In genomic region chr2:232699110-232699509, GRCh38 we compare ENCODE assay signal across 10 cellular contexts. TPM values are rescaled to one million over a fixed set of nuclear protein-coding genes. Genes with fewer than 3 reads are reported as not detected.
A peak's percentile ranks its signal among the peaks of the same experiment; 100 is the strongest.
DNase-seq lines count a peak whose midpoint lies in the region; ATAC-seq and TF ChIP-seq lines count a peak whose summit lies in the region.
"Had no signal": no experiment of that assay in that cellular context is flagged by ENCODE, and none has a peak within 500 bp of the region (broad histone marks: within the 10 kb centered on the region; RNA-seq: fewer than 3 reads in every experiment).

No MANE protein-coding gene starts in this region.

- H3K4me3 ChIP-seq in heart left ventricle (peak overlapping the region in 7 of 12 donors; percentile 70 to 99 (median 96)), iPS-20b (ENCODE audit: low read length) (peak overlapping the region; percentile 98)

- TF ChIP-seq CTCF in heart left ventricle (IDR thresholded peaks at IDR 0.05) (no peak), type B pancreatic cell (conservative IDR thresholded peaks at IDR 0.05) (no peak)

- H3K36me3 ChIP-seq in heart left ventricle = peaks cover 0 to 15% (median 8%) of the 10 kb centered on the region in 9 donors
- H3K36me3 ChIP-seq in iPS-20b (ENCODE audit: insufficient read depth, low read depth, low read length) = peaks cover 13% of the 10 kb centered on the region

- H3K27me3 Mint-ChIP-seq in activated CD8-positive, alpha-beta T cell treated with anti-CD3 and anti-CD28 coated beads, Interleukin-2, amount 10 ng/mL, durations not matched to agents 7 days and 5 days (ENCODE audit: low read depth) = peaks cover 6% of the 10 kb centered on the region
- no peaks in the 10 kb centered on the region for H3K27me3 Mint-ChIP-seq in type B pancreatic cell

- no peaks in the 10 kb centered on the region for H3K9me3 ChIP-seq in heart left ventricle
- H3K9me3 ChIP-seq in iPS-20b (ENCODE audit: insufficient read depth, low read depth, low read length) = no peaks in the 10 kb centered on the region
- H3K9me3 ChIP-seq: body of pancreas, suprapubic skin had no signal

- no peak for TF ChIP-seq POLR2A in heart left ventricle (IDR thresholded peaks at IDR 0.05)

- DNase-seq in heart left ventricle = no peak
- no peak for DNase-seq in left cardiac atrium
- DNase-seq in activated CD8-positive, alpha-beta T cell treated with anti-CD3 and anti-CD28 coated beads, Interleukin-2, amount 10 ng/mL, durations not matched to agents 7 days and 5 days = no peak
- DNase-seq in type B pancreatic cell (ENCODE audit: extremely low spot score, unreplicated experiment) = no peak
- no peak for DNase-seq in stimulated activated CD4-positive, alpha-beta T cell treated with anti-CD3 and anti-CD28 coated beads, Interleukin-2, amount 100 ng/mL, for 24 hours
- DNase-seq in RPMI8226 = no peak
- DNase-seq: body of pancreas had no signal

- peaks cover 34% of the 10 kb centered on the region for H3K4me1 Mint-ChIP-seq in activated CD8-positive, alpha-beta T cell treated with anti-CD3 and anti-CD28 coated beads, Interleukin-2, amount 10 ng/mL, durations not matched to agents 7 days and 5 days (ENCODE audit: low read depth)
- H3K4me1 Mint-ChIP-seq in type B pancreatic cell (ENCODE audit: unreplicated experiment) = peaks cover 28% of the 10 kb centered on the region

- peak overlapping the region; percentile 90 for H3K4me3 Mint-ChIP-seq in activated CD8-positive, alpha-beta T cell treated with anti-CD3 and anti-CD28 coated beads, Interleukin-2, amount 10 ng/mL, durations not matched to agents 7 days and 5 days
- peak overlapping the region; percentile 97 for H3K4me3 Mint-ChIP-seq in type B pancreatic cell

- 63 to 71% (median 65%) methylated on average over 2 of the region's 2 CpGs for WGBS in heart left ventricle, 4 donors

- no peak overlapping the region for H3K27ac Mint-ChIP-seq in activated CD8-positive, alpha-beta T cell treated with anti-CD3 and anti-CD28 coated beads, Interleukin-2, amount 10 ng/mL, durations not matched to agents 7 days and 5 days
- peak overlapping the region; percentile 94 for H3K27ac Mint-ChIP-seq in type B pancreatic cell

- H3K27me3 ChIP-seq in heart left ventricle = no peaks in the 10 kb centered on the region
- H3K27me3 ChIP-seq in iPS-20b (ENCODE audit: insufficient read depth, low read length) = no peaks in the 10 kb centered on the region
- H3K27me3 ChIP-seq: body of pancreas, suprapubic skin had no signal

- ATAC-seq in heart left ventricle = no peak
- no peak for ATAC-seq in left cardiac atrium
- no peak for ATAC-seq in activated CD8-positive, alpha-beta T cell treated with anti-CD3 and anti-CD28 coated beads, Interleukin-2, amount 10 ng/mL, durations not matched to agents 7 days and 5 days
- no peak for ATAC-seq in GM21576 (IDR thresholded peaks at IDR 0.05; ENCODE audit: unreplicated experiment)
- ATAC-seq: body of pancreas had no signal

- peaks cover 38% of the 10 kb centered on the region for H3K36me3 Mint-ChIP-seq in activated CD8-positive, alpha-beta T cell treated with anti-CD3 and anti-CD28 coated beads, Interleukin-2, amount 10 ng/mL, durations not matched to agents 7 days and 5 days (ENCODE audit: low read depth)
- H3K36me3 Mint-ChIP-seq in type B pancreatic cell = peaks cover 26% of the 10 kb centered on the region

- H3K4me1 ChIP-seq in heart left ventricle = peaks cover 2 to 50% (median 34%) of the 10 kb centered on the region in 12 donors
- peaks cover 14% of the 10 kb centered on the region; the same call in 1 of the 2 replicates for H3K4me1 ChIP-seq in iPS-20b (ENCODE audit: insufficient read depth, low read length)

- peak overlapping the region; percentile 95; the same call in 1 of the 2 replicates for H3K9ac ChIP-seq in iPS-20b (ENCODE audit: low read depth, low read length)

- H3K27ac ChIP-seq in heart left ventricle (no peak overlapping the region), iPS-20b (ENCODE audit: low read length) (no peak overlapping the region)
- H3K27ac ChIP-seq: suprapubic skin had no signal

- H3K9me3 Mint-ChIP-seq in activated CD8-positive, alpha-beta T cell treated with anti-CD3 and anti-CD28 coated beads, Interleukin-2, amount 10 ng/mL, durations not matched to agents 7 days and 5 days (ENCODE audit: insufficient read depth) = no peaks in the 10 kb centered on the region
- H3K9me3 Mint-ChIP-seq in type B pancreatic cell = no peaks in the 10 kb centered on the region

- POLR2A ChIA-PET in activated CD8-positive, alpha-beta T cell treated with anti-CD3 and anti-CD28 coated beads, Interleukin-2, amount 10 ng/mL, durations not matched to agents 7 days and 5 days (lab: Charles Lee) = interaction anchor here (0.6 kb wide), 1 partner anchor 444 kb away, joined by 3 read pairs; no protein-coding TSS in a partner anchor

- CTCF ChIA-PET in activated CD8-positive, alpha-beta T cell treated with anti-CD3 and anti-CD28 coated beads, Interleukin-2, amount 10 ng/mL, durations not matched to agents 7 days and 5 days (lab: Charles Lee) = no interaction called here

- intact Hi-C loops in heart left ventricle (cut with DNase I) = loop anchor here in 2 of 10 donors (2.0 to 5.0 kb wide), 2 partner anchors 40 to 553 kb away; partner anchors contain the start of gene ATG16L1 (in 1 of the 2)
- intact Hi-C loops in left cardiac atrium (cut with DNase I) = no loop called here

RNA-seq across cellular contexts. Expression of gene GIGYF2, which starts 2.0 kb away (rescaled TPM):
- total RNA-seq in heart left ventricle (10 to 100 TPM; 48.0 to 78.1 (median 61.3) TPM), left cardiac atrium (10 to 100 TPM; 53.5 to 57.4 TPM), type B pancreatic cell (ENCODE audit: low replicate concordance) (60.7 and 65.7 TPM in 2 replicates)
- polyA plus RNA-seq in heart left ventricle = 10 to 100 TPM; 25.3 to 29.8 TPM
- 10 to 100 TPM; 59.3 to 61.7 TPM for total RNA-seq in activated CD8-positive, alpha-beta T cell treated with anti-CD3 and anti-CD28 coated beads, Interleukin-2, amount 10 ng/mL, durations not matched to agents 7 days and 5 days
